9 cellular contexts compared by ENCODE assay signal in genomic region chr2:24930768-24931167, GRCh38. TPM values are rescaled to one million over a fixed set of nuclear protein-coding genes. Genes with fewer than 3 reads are reported as not detected.
DNase-seq lines count a peak whose midpoint lies in the region; ATAC-seq and TF ChIP-seq lines count a peak whose summit lies in the region.
"Had no signal": no experiment of that assay in that cellular context is flagged by ENCODE, and none has a peak within 500 bp of the region (broad histone marks: within the 10 kb centered on the region; RNA-seq: fewer than 3 reads in every experiment).

No MANE protein-coding gene starts in this region.

- no peaks in the 10 kb centered on the region for H3K79me2 ChIP-seq in trophoblast cell (ENCODE audit: control insufficient read depth, insufficient read depth, low read length, poor library complexity)

- H3K9me3 ChIP-seq in RWPE2 (ENCODE audit: severe bottlenecking) = no peaks in the 10 kb centered on the region
- H3K9me3 ChIP-seq in trophoblast cell (ENCODE audit: insufficient read depth, low read depth, low read length) = no peaks in the 10 kb centered on the region
- H3K9me3 ChIP-seq in CD4-positive, alpha-beta T cell (ENCODE audit: control insufficient read depth, low read length) = no peaks in the 10 kb centered on the region

- intact Hi-C loops in CD4-positive, alpha-beta T cell (cut with DNase I, micrococcal nuclease) = loop anchor here in 1 of 2 experiments (5.0 kb wide), 1 partner anchor 518 kb away; no protein-coding TSS in a partner anchor

- no peaks in the 10 kb centered on the region for H3K79me1 ChIP-seq in trophoblast cell (ENCODE audit: low read length)

- no peak overlapping the region for H4K91ac ChIP-seq in trophoblast cell (ENCODE audit: low read depth, low read length)

- no peak overlapping the region for H4K12ac ChIP-seq in trophoblast cell (ENCODE audit: low read depth, low read length)

- H3K4me3 Mint-ChIP-seq in CD4-positive, alpha-beta T cell = no peak overlapping the region

- ATAC-seq in HG02623 (IDR thresholded peaks at IDR 0.05; ENCODE audit: unreplicated experiment) = peak; percentile 70
- ATAC-seq in RWPE2 (ENCODE audit: low read depth) = peak; percentile 64; the same call in 1 of the 3 replicates
- no peak for ATAC-seq in CD4-positive, alpha-beta T cell (ENCODE audit: poor library complexity)

- H3K18ac ChIP-seq in trophoblast cell (ENCODE audit: low read length) = no peak overlapping the region

- no peak overlapping the region for H2AFZ ChIP-seq in trophoblast cell (ENCODE audit: insufficient read depth, low read length, poor library complexity)

- no peak overlapping the region for H4K8ac ChIP-seq in trophoblast cell (ENCODE audit: low read depth, low read length)

- H3K14ac ChIP-seq in trophoblast cell (ENCODE audit: low read length) = no peak overlapping the region

- no peak for TF ChIP-seq CTCF in RWPE2 (IDR thresholded peaks at IDR 0.05; ENCODE audit: poor library complexity, severe bottlenecking)
- no peak for TF ChIP-seq CTCF in CD4-positive, alpha-beta T cell (IDR thresholded peaks at IDR 0.05)

- no peak overlapping the region for H3K23ac ChIP-seq in trophoblast cell (ENCODE audit: low read length)

- no CpG with 5 or more reads among the region's 6 CpGs for whole genome bisulfite sequencing in trophoblast cell (ENCODE audit: extremely low coverage, insufficient coverage, insufficient read length)

- H3K4ac ChIP-seq in trophoblast cell (ENCODE audit: low read depth, low read length) = no peak overlapping the region

- H2BK5ac ChIP-seq in trophoblast cell (ENCODE audit: low read depth, low read length, poor library complexity) = no peak overlapping the region

- H2BK12ac ChIP-seq in trophoblast cell (ENCODE audit: low read length) = no peak overlapping the region

- no peaks in the 10 kb centered on the region for H3K27me3 ChIP-seq in RWPE2 (ENCODE audit: insufficient read depth, poor library complexity, severe bottlenecking)
- H3K27me3 ChIP-seq in trophoblast cell (ENCODE audit: insufficient read depth, low read length) = no peaks in the 10 kb centered on the region
- H3K27me3 ChIP-seq in CD4-positive, alpha-beta T cell (ENCODE audit: control insufficient read depth, insufficient read depth, low read length) = no peaks in the 10 kb centered on the region

- no peaks in the 10 kb centered on the region for H3K4me1 Mint-ChIP-seq in CD4-positive, alpha-beta T cell (ENCODE audit: low read depth)

- H3K36me3 Mint-ChIP-seq in CD4-positive, alpha-beta T cell (ENCODE audit: low read depth) = no peaks in the 10 kb centered on the region

- H3K27me3 Mint-ChIP-seq in CD4-positive, alpha-beta T cell = no peaks in the 10 kb centered on the region

- no peak overlapping the region for H2AK5ac ChIP-seq in trophoblast cell (ENCODE audit: low read length)

- DNase-seq in NK-92 treated with Interleukin-12 subunit alpha and Interleukin-12 subunit beta, amount 100 ng/mL, for 24 hours (lab: John Stamatoyannopoulos, UW) = peak; percentile 76
- no peak for DNase-seq in NK-92 (lab: John Stamatoyannopoulos, UW; ENCODE audit: unreplicated experiment)
- DNase-seq in RWPE2 (ENCODE audit: low spot score) = no peak
- no peak for DNase-seq in trophoblast cell
- DNase-seq in iPS-NIHi7 (ENCODE audit: extremely low spot score) = no peak
- no peak for DNase-seq in NCI-H2081 treated with DMSO at 0.1 percent for 48 hours (lab: John Stamatoyannopoulos, UW)
- DNase-seq in CD4-positive, alpha-beta T cell = no peak
- DNase-seq: 8988T had no signal

- CTCF ChIA-PET in CD4-positive, alpha-beta T cell (lab: Charles Lee) = no interaction called here

- POLR2A ChIA-PET in CD4-positive, alpha-beta T cell (lab: Charles Lee) = no interaction called here

- H3K4me2 ChIP-seq in trophoblast cell (ENCODE audit: low read length) = no peak overlapping the region

- H3K36me3 ChIP-seq in RWPE2 (ENCODE audit: low read depth) = no peaks in the 10 kb centered on the region
- no peaks in the 10 kb centered on the region for H3K36me3 ChIP-seq in trophoblast cell (ENCODE audit: control insufficient read depth in 1 of 2, insufficient read depth in 2 of 2, low read length in 2 of 2)

- H3K9ac ChIP-seq in trophoblast cell (ENCODE audit: low read length) = peak overlapping the region; percentile 3

- no peak overlapping the region for H2BK120ac ChIP-seq in trophoblast cell (ENCODE audit: insufficient read depth, low read length, poor library complexity)

- H3K4me1 ChIP-seq in RWPE2 (ENCODE audit: insufficient read depth, poor library complexity, severe bottlenecking) = no peaks in the 10 kb centered on the region
- no peaks in the 10 kb centered on the region for H3K4me1 ChIP-seq in trophoblast cell (ENCODE audit: control insufficient read depth in 1 of 2, insufficient read depth in 2 of 2, low read length in 2 of 2)

- no peak overlapping the region for H3K27ac Mint-ChIP-seq in CD4-positive, alpha-beta T cell

- H3K27ac ChIP-seq in RWPE2 (ENCODE audit: poor library complexity, severe bottlenecking) = no peak overlapping the region
- no peak overlapping the region for H3K27ac ChIP-seq in trophoblast cell (ENCODE audit: low read depth, low read length)
- no peak overlapping the region for H3K27ac ChIP-seq in CD4-positive, alpha-beta T cell (ENCODE audit: low read depth, low read length)

- no peaks in the 10 kb centered on the region for H3K9me3 Mint-ChIP-seq in CD4-positive, alpha-beta T cell

- H3K4me3 ChIP-seq in RWPE2 (ENCODE audit: severe bottlenecking) (no peak overlapping the region), trophoblast cell (ENCODE audit: low read depth, low read length) (no peak overlapping the region)

RNA-seq across cellular contexts. Expression of gene ADCY3, which starts 10.7 kb away (rescaled TPM):
- 3.9 and 4.6 TPM in 2 replicates for polyA plus RNA-seq in trophoblast cell (2013)
- total RNA-seq in CD4-positive, alpha-beta T cell = 10 to 100 TPM; 28.1 to 31.4 TPM

RNA-seq across cellular contexts. Expression of gene DNAJC27, which starts 41.0 kb away (rescaled TPM):
- polyA plus RNA-seq in trophoblast cell (2013) = 2.5 TPM in 2 replicates
- 10 to 100 TPM; 20.0 to 23.1 TPM for total RNA-seq in CD4-positive, alpha-beta T cell
